ENCODE assay signal across 1 cellular context in the genomic region with DNA sequence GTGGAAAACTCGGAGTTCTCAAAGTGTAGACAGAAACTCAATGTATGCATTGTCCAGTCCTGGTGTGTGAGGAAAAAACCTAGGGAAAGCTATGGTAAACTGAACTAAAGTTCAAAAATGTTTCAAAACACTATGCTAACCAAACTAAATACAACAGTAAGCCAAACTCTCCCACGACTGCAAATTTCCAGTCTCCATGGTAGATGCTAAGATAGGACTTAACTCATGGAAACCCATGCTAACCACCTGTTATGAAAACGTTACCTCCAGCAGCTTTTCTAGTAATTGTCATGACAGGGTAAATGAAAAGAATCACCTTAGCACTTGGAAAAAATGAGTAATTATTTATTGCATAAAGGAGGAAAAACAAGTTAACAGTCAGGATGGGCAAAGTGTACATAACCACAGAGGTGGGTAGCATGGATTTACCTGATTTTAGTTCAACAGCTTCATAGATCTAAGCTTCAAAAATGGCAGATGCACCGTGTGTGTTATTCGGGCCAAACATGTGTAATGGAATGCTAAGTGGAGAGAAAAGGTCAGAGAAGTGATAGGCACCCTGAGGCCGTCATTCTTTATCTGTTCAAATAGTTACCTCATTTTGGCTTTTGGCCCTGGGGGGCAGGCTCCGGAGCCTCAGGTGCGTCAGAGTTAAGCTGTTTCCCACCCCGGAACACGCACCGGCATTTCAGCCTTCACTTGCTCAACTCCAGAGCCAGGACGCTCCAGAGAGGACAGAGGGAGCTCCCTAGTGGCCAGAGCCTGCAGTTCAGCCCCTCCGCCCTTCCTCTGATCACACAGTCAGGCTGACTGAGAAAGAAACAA.
A peak's percentile ranks its signal among the peaks of the same experiment; 100 is the strongest.
TF ChIP-seq lines count a peak whose summit lies in the region.

No MANE protein-coding gene starts in this region.

TF ChIP-seq in HepG2, 621 proteins besides CTCF, POLR2A, EP300 and RAD21 (continued from another document and continues in another):
- TF ChIP-seq, protein P1, sequence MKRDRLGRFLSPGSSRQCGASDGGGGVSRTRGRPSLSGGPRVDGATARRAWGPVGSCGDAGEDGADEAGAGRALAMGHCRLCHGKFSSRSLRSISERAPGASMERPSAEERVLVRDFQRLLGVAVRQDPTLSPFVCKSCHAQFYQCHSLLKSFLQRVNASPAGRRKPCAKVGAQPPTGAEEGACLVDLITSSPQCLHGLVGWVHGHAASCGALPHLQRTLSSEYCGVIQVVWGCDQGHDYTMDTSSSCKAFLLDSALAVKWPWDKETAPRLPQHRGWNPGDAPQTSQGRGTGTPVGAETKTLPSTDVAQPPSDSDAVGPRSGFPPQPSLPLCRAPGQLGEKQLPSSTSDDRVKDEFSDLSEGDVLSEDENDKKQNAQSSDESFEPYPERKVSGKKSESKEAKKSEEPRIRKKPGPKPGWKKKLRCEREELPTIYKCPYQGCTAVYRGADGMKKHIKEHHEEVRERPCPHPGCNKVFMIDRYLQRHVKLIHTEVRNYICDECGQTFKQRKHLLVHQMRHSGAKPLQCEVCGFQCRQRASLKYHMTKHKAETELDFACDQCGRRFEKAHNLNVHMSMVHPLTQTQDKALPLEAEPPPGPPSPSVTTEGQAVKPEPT (CRISPR knock-in tag; IDR thresholded peaks at IDR 0.05; ENCODE audit: low read depth): peak; percentile 68; the same call in 1 of the 2 replicates
- no peak for TF ChIP-seq PHF21A (CRISPR knock-in tag; IDR thresholded peaks at IDR 0.05)
- no peak for TF ChIP-seq TAF15 (IDR thresholded peaks at IDR 0.05; ENCODE audit: low read depth, low read length, poor library complexity, severe bottlenecking)
- no peak for TF ChIP-seq ZNF564 (CRISPR knock-in tag; IDR thresholded peaks at IDR 0.05)
- TF ChIP-seq, protein P2, sequence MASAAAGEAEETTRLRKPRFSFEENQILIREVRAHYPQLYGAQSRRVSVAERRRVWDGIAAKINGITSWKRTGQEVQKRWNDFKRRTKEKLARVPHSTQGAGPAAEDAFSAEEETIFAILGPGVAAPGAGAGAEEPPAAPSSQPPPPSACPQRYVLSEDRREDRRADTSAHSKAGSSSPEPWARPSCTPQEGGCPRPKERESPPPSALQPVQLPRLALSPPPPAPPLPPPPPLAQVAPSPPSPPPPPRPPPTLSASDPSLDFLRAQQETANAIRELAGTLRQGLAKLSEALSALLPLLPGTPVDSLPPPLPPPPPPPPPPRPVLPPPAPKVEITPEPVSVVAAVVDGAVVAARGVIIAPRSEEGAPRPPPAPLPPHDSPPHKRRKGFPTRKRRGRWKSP (CRISPR knock-in tag; IDR thresholded peaks at IDR 0.05): peak; percentile 61; the same call in 1 of the 2 replicates
- TF ChIP-seq, protein P3, sequence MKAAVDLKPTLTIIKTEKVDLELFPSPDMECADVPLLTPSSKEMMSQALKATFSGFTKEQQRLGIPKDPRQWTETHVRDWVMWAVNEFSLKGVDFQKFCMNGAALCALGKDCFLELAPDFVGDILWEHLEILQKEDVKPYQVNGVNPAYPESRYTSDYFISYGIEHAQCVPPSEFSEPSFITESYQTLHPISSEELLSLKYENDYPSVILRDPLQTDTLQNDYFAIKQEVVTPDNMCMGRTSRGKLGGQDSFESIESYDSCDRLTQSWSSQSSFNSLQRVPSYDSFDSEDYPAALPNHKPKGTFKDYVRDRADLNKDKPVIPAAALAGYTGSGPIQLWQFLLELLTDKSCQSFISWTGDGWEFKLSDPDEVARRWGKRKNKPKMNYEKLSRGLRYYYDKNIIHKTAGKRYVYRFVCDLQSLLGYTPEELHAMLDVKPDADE (CRISPR knock-in tag; IDR thresholded peaks at IDR 0.05): no peak
- TF ChIP-seq HDAC6 (IDR thresholded peaks at IDR 0.05; ENCODE audit: low read depth, low read length): no peak
- TF ChIP-seq ZNF746 (CRISPR knock-in tag; IDR thresholded peaks at IDR 0.05): no peak
- no peak for TF ChIP-seq MTA3 (CRISPR knock-in tag; IDR thresholded peaks at IDR 0.05)
- TF ChIP-seq RARG (CRISPR knock-in tag; IDR thresholded peaks at IDR 0.05; ENCODE audit: low read depth): no peak
- peak; percentile 70; the same call in 1 of the 2 replicates for TF ChIP-seq ZNF430 (CRISPR knock-in tag; IDR thresholded peaks at IDR 0.05)
- TF ChIP-seq ZNF709 (CRISPR knock-in tag; IDR thresholded peaks at IDR 0.05): peak; percentile 81; the same call in 1 of the 2 replicates
- TF ChIP-seq U2AF1 (optimal IDR thresholded peaks at IDR 0.05; ENCODE audit: low read depth, low read length): no peak
- peak; percentile 38; the same call in 1 of the 2 replicates for TF ChIP-seq SOX5 (CRISPR knock-in tag; IDR thresholded peaks at IDR 0.05; ENCODE audit: borderline replicate concordance)
- no peak for TF ChIP-seq ZNF569 (CRISPR knock-in tag; IDR thresholded peaks at IDR 0.05; ENCODE audit: borderline replicate concordance)
- TF ChIP-seq MXD4 (CRISPR knock-in tag; IDR thresholded peaks at IDR 0.05): peak; percentile 86
- TF ChIP-seq, protein P4, sequence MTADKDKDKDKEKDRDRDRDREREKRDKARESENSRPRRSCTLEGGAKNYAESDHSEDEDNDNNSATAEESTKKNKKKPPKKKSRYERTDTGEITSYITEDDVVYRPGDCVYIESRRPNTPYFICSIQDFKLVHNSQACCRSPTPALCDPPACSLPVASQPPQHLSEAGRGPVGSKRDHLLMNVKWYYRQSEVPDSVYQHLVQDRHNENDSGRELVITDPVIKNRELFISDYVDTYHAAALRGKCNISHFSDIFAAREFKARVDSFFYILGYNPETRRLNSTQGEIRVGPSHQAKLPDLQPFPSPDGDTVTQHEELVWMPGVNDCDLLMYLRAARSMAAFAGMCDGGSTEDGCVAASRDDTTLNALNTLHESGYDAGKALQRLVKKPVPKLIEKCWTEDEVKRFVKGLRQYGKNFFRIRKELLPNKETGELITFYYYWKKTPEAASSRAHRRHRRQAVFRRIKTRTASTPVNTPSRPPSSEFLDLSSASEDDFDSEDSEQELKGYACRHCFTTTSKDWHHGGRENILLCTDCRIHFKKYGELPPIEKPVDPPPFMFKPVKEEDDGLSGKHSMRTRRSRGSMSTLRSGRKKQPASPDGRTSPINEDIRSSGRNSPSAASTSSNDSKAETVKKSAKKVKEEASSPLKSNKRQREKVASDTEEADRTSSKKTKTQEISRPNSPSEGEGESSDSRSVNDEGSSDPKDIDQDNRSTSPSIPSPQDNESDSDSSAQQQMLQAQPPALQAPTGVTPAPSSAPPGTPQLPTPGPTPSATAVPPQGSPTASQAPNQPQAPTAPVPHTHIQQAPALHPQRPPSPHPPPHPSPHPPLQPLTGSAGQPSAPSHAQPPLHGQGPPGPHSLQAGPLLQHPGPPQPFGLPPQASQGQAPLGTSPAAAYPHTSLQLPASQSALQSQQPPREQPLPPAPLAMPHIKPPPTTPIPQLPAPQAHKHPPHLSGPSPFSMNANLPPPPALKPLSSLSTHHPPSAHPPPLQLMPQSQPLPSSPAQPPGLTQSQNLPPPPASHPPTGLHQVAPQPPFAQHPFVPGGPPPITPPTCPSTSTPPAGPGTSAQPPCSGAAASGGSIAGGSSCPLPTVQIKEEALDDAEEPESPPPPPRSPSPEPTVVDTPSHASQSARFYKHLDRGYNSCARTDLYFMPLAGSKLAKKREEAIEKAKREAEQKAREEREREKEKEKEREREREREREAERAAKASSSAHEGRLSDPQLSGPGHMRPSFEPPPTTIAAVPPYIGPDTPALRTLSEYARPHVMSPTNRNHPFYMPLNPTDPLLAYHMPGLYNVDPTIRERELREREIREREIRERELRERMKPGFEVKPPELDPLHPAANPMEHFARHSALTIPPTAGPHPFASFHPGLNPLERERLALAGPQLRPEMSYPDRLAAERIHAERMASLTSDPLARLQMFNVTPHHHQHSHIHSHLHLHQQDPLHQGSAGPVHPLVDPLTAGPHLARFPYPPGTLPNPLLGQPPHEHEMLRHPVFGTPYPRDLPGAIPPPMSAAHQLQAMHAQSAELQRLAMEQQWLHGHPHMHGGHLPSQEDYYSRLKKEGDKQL (CRISPR knock-in tag; IDR thresholded peaks at IDR 0.05; ENCODE audit: low read depth): no peak
- TF ChIP-seq, protein P5, sequence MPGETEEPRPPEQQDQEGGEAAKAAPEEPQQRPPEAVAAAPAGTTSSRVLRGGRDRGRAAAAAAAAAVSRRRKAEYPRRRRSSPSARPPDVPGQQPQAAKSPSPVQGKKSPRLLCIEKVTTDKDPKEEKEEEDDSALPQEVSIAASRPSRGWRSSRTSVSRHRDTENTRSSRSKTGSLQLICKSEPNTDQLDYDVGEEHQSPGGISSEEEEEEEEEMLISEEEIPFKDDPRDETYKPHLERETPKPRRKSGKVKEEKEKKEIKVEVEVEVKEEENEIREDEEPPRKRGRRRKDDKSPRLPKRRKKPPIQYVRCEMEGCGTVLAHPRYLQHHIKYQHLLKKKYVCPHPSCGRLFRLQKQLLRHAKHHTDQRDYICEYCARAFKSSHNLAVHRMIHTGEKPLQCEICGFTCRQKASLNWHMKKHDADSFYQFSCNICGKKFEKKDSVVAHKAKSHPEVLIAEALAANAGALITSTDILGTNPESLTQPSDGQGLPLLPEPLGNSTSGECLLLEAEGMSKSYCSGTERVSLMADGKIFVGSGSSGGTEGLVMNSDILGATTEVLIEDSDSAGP (CRISPR knock-in tag; IDR thresholded peaks at IDR 0.05; ENCODE audit: borderline replicate concordance): peak; percentile 79; the same call in 1 of the 2 replicates
- no peak for TF ChIP-seq ZNF296 (CRISPR knock-in tag; conservative IDR thresholded peaks at IDR 0.05)
- TF ChIP-seq, protein P6, sequence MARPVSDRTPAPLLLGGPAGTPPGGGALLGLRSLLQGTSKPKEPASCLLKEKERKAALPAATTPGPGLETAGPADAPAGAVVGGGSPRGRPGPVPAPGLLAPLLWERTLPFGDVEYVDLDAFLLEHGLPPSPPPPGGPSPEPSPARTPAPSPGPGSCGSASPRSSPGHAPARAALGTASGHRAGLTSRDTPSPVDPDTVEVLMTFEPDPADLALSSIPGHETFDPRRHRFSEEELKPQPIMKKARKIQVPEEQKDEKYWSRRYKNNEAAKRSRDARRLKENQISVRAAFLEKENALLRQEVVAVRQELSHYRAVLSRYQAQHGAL (CRISPR knock-in tag; IDR thresholded peaks at IDR 0.05; ENCODE audit: not compliant biosample characterization): peak; percentile 20
- peak; percentile 76 for TF ChIP-seq MIER3 (CRISPR knock-in tag; IDR thresholded peaks at IDR 0.05; ENCODE audit: borderline replicate concordance)
- no peak for TF ChIP-seq KLF9 (CRISPR knock-in tag; IDR thresholded peaks at IDR 0.05; ENCODE audit: low read depth)
- TF ChIP-seq ZSCAN12 (CRISPR knock-in tag; IDR thresholded peaks at IDR 0.05): peak; percentile 79; the same call in 1 of the 2 replicates
- TF ChIP-seq, protein P7, sequence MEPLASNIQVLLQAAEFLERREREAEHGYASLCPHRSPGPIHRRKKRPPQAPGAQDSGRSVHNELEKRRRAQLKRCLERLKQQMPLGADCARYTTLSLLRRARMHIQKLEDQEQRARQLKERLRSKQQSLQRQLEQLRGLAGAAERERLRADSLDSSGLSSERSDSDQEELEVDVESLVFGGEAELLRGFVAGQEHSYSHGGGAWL (CRISPR knock-in tag; IDR thresholded peaks at IDR 0.05): peak; percentile 73; the same call in 1 of the 2 replicates
- no peak for TF ChIP-seq ZBTB3 (CRISPR knock-in tag; IDR thresholded peaks at IDR 0.05; ENCODE audit: borderline replicate concordance, low read depth)
- TF ChIP-seq SNRNP70 (IDR thresholded peaks at IDR 0.05; ENCODE audit: low read depth, low read length): no peak
- no peak for TF ChIP-seq SP2 (CRISPR knock-in tag; IDR thresholded peaks at IDR 0.05)
- 0 out of 2 replicates have a peak, but pooled peaks have one; percentile 21 for TF ChIP-seq ZFP82 (CRISPR knock-in tag; IDR thresholded peaks at IDR 0.05; ENCODE audit: borderline replicate concordance)
- peak; percentile 52; the same call in 1 of the 2 replicates for TF ChIP-seq ZBTB21 (CRISPR knock-in tag; IDR thresholded peaks at IDR 0.05)
- TF ChIP-seq ELF3 (CRISPR knock-in tag; IDR thresholded peaks at IDR 0.05): peak; percentile 64; the same call in 1 of the 2 replicates
- peak; percentile 48; the same call in 1 of the 2 replicates for TF ChIP-seq HNF4G (IDR thresholded peaks at IDR 0.05; ENCODE audit: borderline replicate concordance, low read depth, low read length)
- no peak for TF ChIP-seq HNF4G (CRISPR knock-in tag; IDR thresholded peaks at IDR 0.05; ENCODE audit: borderline replicate concordance, low read depth)
- no peak; the same call in 1 of the 2 replicates for TF ChIP-seq TAF1 (CRISPR knock-in tag; IDR thresholded peaks at IDR 0.05)
- TF ChIP-seq ZNF383 (CRISPR knock-in tag; IDR thresholded peaks at IDR 0.05; ENCODE audit: borderline replicate concordance): peak; percentile 60; the same call in 1 of the 2 replicates
- no peak; the same call in 1 of the 2 replicates for TF ChIP-seq FLYWCH1 (CRISPR knock-in tag; IDR thresholded peaks at IDR 0.05)
- TF ChIP-seq ATAD3A (CRISPR knock-in tag; IDR thresholded peaks at IDR 0.05): no peak
- peak; percentile 49; the same call in 1 of the 2 replicates for TF ChIP-seq NRL (CRISPR knock-in tag; IDR thresholded peaks at IDR 0.05; ENCODE audit: borderline replicate concordance)
- TF ChIP-seq SAP130 (CRISPR knock-in tag; IDR thresholded peaks at IDR 0.05; ENCODE audit: low read depth): peak; percentile 72
- TF ChIP-seq MTA1 (CRISPR knock-in tag; IDR thresholded peaks at IDR 0.05; ENCODE audit: borderline replicate concordance): peak; percentile 53; the same call in 1 of the 2 replicates
- 0 out of 2 replicates have a peak, but pooled peaks have one; percentile 59 for TF ChIP-seq NFIC (IDR thresholded peaks at IDR 0.05; ENCODE audit: low read length)
- TF ChIP-seq MAZ (IDR thresholded peaks at IDR 0.05; ENCODE audit: borderline replicate concordance, low read depth, low read length): peak; percentile 62; the same call in 1 of the 2 replicates
- peak; percentile 81 for TF ChIP-seq MAZ (CRISPR knock-in tag; IDR thresholded peaks at IDR 0.05; ENCODE audit: low read depth)
- no peak for TF ChIP-seq ZSCAN20 (CRISPR knock-in tag; IDR thresholded peaks at IDR 0.05; ENCODE audit: borderline replicate concordance)
- TF ChIP-seq RCOR2 (CRISPR knock-in tag; IDR thresholded peaks at IDR 0.05): no peak; the same call in 1 of the 2 replicates
- TF ChIP-seq ZFX (CRISPR knock-in tag; IDR thresholded peaks at IDR 0.05; ENCODE audit: low read depth): peak; percentile 61; the same call in 1 of the 2 replicates
- TF ChIP-seq, protein P8, sequence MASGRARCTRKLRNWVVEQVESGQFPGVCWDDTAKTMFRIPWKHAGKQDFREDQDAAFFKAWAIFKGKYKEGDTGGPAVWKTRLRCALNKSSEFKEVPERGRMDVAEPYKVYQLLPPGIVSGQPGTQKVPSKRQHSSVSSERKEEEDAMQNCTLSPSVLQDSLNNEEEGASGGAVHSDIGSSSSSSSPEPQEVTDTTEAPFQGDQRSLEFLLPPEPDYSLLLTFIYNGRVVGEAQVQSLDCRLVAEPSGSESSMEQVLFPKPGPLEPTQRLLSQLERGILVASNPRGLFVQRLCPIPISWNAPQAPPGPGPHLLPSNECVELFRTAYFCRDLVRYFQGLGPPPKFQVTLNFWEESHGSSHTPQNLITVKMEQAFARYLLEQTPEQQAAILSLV (CRISPR knock-in tag; IDR thresholded peaks at IDR 0.05; ENCODE audit: borderline replicate concordance): no peak; the same call in 1 of the 2 replicates
- TF ChIP-seq HOXD1 (CRISPR knock-in tag; IDR thresholded peaks at IDR 0.05): no peak
- TF ChIP-seq ZNF317 (CRISPR knock-in tag; IDR thresholded peaks at IDR 0.05): peak; percentile 39; the same call in 1 of the 2 replicates
- TF ChIP-seq ZBTB20 (CRISPR knock-in tag; IDR thresholded peaks at IDR 0.05; ENCODE audit: borderline replicate concordance, low read depth): no peak
- TF ChIP-seq ZZZ3 (CRISPR knock-in tag; IDR thresholded peaks at IDR 0.05; ENCODE audit: borderline replicate concordance): no peak
